In the genomic region with DNA sequence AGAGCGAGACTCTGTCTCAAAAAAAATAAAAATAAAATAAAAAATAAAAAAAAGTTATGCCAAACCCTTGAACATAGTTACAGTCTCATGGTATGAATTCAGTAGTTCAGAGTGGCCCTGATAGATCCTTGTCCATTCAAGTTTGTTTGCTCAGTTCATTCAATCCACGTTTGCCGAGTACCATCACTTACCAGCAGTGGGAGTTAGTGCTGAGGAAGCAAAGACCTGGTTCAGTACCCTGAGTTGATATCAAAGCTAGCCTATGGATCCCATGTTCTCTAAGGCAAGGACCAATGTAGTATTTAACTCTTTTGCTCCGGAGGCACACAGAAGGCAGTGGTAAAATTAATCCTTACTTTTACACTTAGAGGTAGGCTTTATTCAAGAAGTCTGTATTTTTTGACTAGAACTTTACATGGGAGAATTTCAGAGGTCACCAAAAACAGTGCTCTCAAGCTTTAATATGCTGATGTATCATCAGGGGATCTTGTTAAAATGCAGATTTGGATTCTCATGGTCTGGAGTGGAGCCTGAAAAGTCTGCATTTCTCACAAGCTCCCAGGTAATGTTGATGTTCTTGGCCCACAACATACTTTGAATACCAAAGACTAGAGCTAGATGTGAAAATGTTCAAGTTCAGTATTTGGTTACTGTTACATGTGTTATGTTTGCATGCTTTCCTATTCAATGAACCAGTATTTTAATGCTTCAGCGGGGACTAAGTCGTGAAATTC, we compare ENCODE assay signal across 16 cellular contexts. TPM values are rescaled to one million over a fixed set of nuclear protein-coding genes. Genes with fewer than 3 reads are reported as not detected.
DNase-seq lines count a peak whose midpoint lies in the region; ATAC-seq, FAIRE-seq and TF ChIP-seq lines count a peak whose summit lies in the region.
"Had no signal": no experiment of that assay in that cellular context is flagged by ENCODE, and none has a peak within 500 bp of the region (broad histone marks: within the 10 kb centered on the region; RNA-seq: fewer than 3 reads in every experiment).

No MANE protein-coding gene starts in this region.

- no peak for DNase-seq in DND-41
- DNase-seq in astrocyte of the hippocampus (ENCODE audit: low read depth, low spot score): peak; percentile 82
- DNase-seq in left kidney (ENCODE audit: low read depth, low spot score): peak; percentile 31
- no peak for DNase-seq in DMS79 treated with DMSO at 0.1 percent for 48 hours (lab: John Stamatoyannopoulos, UW)
- no peak for DNase-seq in effector memory CD4-positive, alpha-beta T cell
- DNase-seq in GM12891 (ENCODE audit: insufficient read length, low spot score): no peak
- DNase-seq: activated CD4-positive, CD25-positive, alpha-beta regulatory T cell; CD4-positive, CD25-positive, alpha-beta regulatory T cell; dorsolateral prefrontal cortex; gastrocnemius medialis; left ventricle myocardium inferior; NCI-H69; stimulated activated naive CD8-positive, alpha-beta T cell treated with anti-CD3 and anti-CD28 coated beads, Interleukin-15, amount 100 ng/mL, for 72 hours had no signal

- no peak for FAIRE-seq in GM12891 (lab: Jason Lieb, UNC)

- peak; percentile 11 for TF ChIP-seq CTCF in DND-41 (IDR thresholded peaks at IDR 0.05; ENCODE audit: borderline replicate concordance, extremely low read depth, low read length, poor library complexity, severe bottlenecking)

- H3K27ac ChIP-seq in DND-41 (ENCODE audit: low read length): no peak overlapping the region
- H3K27ac ChIP-seq in HUES6 (ENCODE audit: low read depth, low read length): no peak overlapping the region
- H3K27ac ChIP-seq in effector memory CD4-positive, alpha-beta T cell (ENCODE audit: insufficient read depth, low read length, poor library complexity, severe bottlenecking): no peak overlapping the region
- H3K27ac ChIP-seq: dorsolateral prefrontal cortex, gastrocnemius medialis, left ventricle myocardium inferior had no signal

- H2AFZ ChIP-seq in DND-41 (ENCODE audit: low read depth, low read length): no peak overlapping the region

- H3K4me2 ChIP-seq in DND-41 (ENCODE audit: insufficient read depth, low read length): no peak overlapping the region

- H4K20me1 ChIP-seq in DND-41 (ENCODE audit: insufficient read depth, low read length): no peaks in the 10 kb centered on the region

- no peak overlapping the region for H3K9ac ChIP-seq in DND-41 (ENCODE audit: low read depth, low read length)
- H3K9ac ChIP-seq in HUES6 (ENCODE audit: low read length): no peak overlapping the region

- TF ChIP-seq POLR2A in GM12891 (IDR thresholded peaks at IDR 0.05; ENCODE audit: low read depth, low read length): no peak

- no peaks in the 10 kb centered on the region for H3K9me3 ChIP-seq in DND-41 (ENCODE audit: insufficient read depth, low read length, severe bottlenecking)
- peaks cover 3% of the 10 kb centered on the region; the same call in 1 of the 2 replicates for H3K9me3 ChIP-seq in HUES6 (ENCODE audit: control insufficient read depth, insufficient read depth, low read depth, low read length)
- no peaks in the 10 kb centered on the region for H3K9me3 ChIP-seq in effector memory CD4-positive, alpha-beta T cell (ENCODE audit: control insufficient read depth, low read length)
- H3K9me3 ChIP-seq: gastrocnemius medialis had no signal

- no peaks in the 10 kb centered on the region for H3K79me2 ChIP-seq in DND-41 (ENCODE audit: insufficient read depth, low read length)

- no peak overlapping the region for H3K4me3 ChIP-seq in DND-41 (ENCODE audit: low read depth in 1 of 2, low read length in 2 of 2)
- peak overlapping the region; percentile 25; the same call in 1 of the 2 replicates for H3K4me3 ChIP-seq in HUES6 (ENCODE audit: low read depth, low read length)
- H3K4me3 ChIP-seq in effector memory CD4-positive, alpha-beta T cell (ENCODE audit: insufficient read depth, low read depth, low read length, poor library complexity, severe bottlenecking): no peak overlapping the region
- H3K4me3 ChIP-seq: dorsolateral prefrontal cortex, gastrocnemius medialis, left ventricle myocardium inferior had no signal

- H3K36me3 ChIP-seq in DND-41 (ENCODE audit: insufficient read depth, low read length) (no peaks in the 10 kb centered on the region), HUES6 (ENCODE audit: control insufficient read depth, insufficient read depth, low read length) (no peaks in the 10 kb centered on the region)
- no peaks in the 10 kb centered on the region for H3K36me3 ChIP-seq in effector memory CD4-positive, alpha-beta T cell (ENCODE audit: control insufficient read depth, insufficient read depth, low read length)
- H3K36me3 ChIP-seq: gastrocnemius medialis, left ventricle myocardium inferior had no signal

- H3K27me3 ChIP-seq in DND-41 (ENCODE audit: insufficient read depth, low read length, poor library complexity) (no peaks in the 10 kb centered on the region), HUES6 (ENCODE audit: control insufficient read depth, insufficient read depth, low read length) (no peaks in the 10 kb centered on the region)
- H3K27me3 ChIP-seq in effector memory CD4-positive, alpha-beta T cell (replicated peaks; ENCODE audit: control insufficient read depth, insufficient read depth, low read length, poor library complexity, severe bottlenecking): no peaks in the 10 kb centered on the region
- H3K27me3 ChIP-seq: dorsolateral prefrontal cortex, gastrocnemius medialis had no signal

- peaks cover 15% of the 10 kb centered on the region for H3K4me1 ChIP-seq in DND-41 (ENCODE audit: insufficient read depth, low read length)
- peaks cover 10% of the 10 kb centered on the region for H3K4me1 ChIP-seq in HUES6 (ENCODE audit: control insufficient read depth, insufficient read depth, low read length)
- H3K4me1 ChIP-seq in effector memory CD4-positive, alpha-beta T cell (ENCODE audit: control insufficient read depth, insufficient read depth, low read length, poor library complexity, severe bottlenecking): peaks cover 7% of the 10 kb centered on the region
- H3K4me1 ChIP-seq: gastrocnemius medialis, left ventricle myocardium inferior had no signal

- no peak for ATAC-seq in DND-41 (ENCODE audit: insufficient read depth, low read depth)
- ATAC-seq in activated CD4-positive, CD25-positive, alpha-beta regulatory T cell treated with anti-CD3 and anti-CD28 coated beads, Interleukin-2, amount 50 U/mL, for 24 hours: no peak
- ATAC-seq: gastrocnemius medialis; sciatic nerve; stimulated activated naive CD8-positive, alpha-beta T cell treated with anti-CD3 and anti-CD28 coated beads, Interleukin-15, amount 100 ng/mL, for 72 hours had no signal

TF ChIP-seq in GM12891, 5 proteins besides CTCF, POLR2A, EP300 and RAD21:
- TF ChIP-seq SPI1 (IDR thresholded peaks at IDR 0.05; ENCODE audit: low read depth, low read length): no peak
- TF ChIP-seq PAX5 (IDR thresholded peaks at IDR 0.05; ENCODE audit: insufficient read depth, low read length, severe bottlenecking): no peak
- TF ChIP-seq TAF1 (IDR thresholded peaks at IDR 0.05; ENCODE audit: low read depth, low read length): no peak
- no peak for TF ChIP-seq POU2F2 (IDR thresholded peaks at IDR 0.05; ENCODE audit: low read depth, low read length)
- no peak for TF ChIP-seq POLR2AphosphoS5 (IDR thresholded peaks at IDR 0.05; ENCODE audit: low read depth, low read length)

RNA-seq across cellular contexts. Expression of gene HBP1, which starts 38.1 kb away (rescaled TPM):
- polyA plus RNA-seq in GM12891 (2012; ENCODE audit: low read depth, missing spikeins): 9.1 TPM

Comparison
In these comparisons a context has a peak if more than half of its experiments do, and no peak if none do; other contexts are left out.
1. DNase-seq: peak in astrocyte of the hippocampus (single experiment) and left kidney (single experiment); none in DND-41 (single experiment), DMS79 treated with DMSO at 0.1 percent for 48 hours (single experiment), effector memory CD4-positive, alpha-beta T cell (0 of 3) and GM12891 (single experiment).